In the genomic region with DNA sequence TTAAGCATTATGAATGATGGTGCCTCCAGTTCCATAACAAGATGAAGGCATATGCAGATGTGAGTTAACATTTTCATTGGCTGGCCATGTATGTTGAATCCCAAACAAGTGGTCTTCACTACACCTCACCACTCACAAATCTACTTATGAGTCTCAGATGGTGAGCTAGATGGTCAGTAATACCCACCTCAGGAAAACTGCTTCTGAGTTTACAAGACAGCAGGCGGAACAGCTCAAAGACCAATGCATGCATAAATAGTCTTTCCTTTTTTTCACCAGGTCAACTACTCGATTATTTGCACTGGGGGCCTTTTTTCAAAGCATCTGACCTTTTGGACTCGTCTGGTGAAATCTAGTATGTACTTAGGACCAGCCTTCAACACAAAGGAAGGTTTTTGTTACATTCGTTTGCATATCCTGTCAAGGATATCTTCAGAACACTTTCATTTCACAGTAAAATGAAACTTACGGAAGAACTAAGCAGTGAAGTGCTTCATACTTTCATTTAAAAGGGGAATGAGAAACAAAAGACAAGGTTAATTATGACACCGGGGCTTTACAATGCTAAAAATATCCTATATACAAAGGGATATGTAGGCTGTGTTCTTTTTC, we compare ENCODE assay signal across 10 cellular contexts. TPM values are rescaled to one million over a fixed set of nuclear protein-coding genes. Genes with fewer than 3 reads are reported as not detected.
DNase-seq lines count a peak whose midpoint lies in the region; ATAC-seq, FAIRE-seq and TF ChIP-seq lines count a peak whose summit lies in the region.
"Had no signal": no experiment of that assay in that cellular context is flagged by ENCODE, and none has a peak within 500 bp of the region (broad histone marks: within the 10 kb centered on the region; RNA-seq: fewer than 3 reads in every experiment).

No MANE protein-coding gene starts in this region.

- H3K27me3 ChIP-seq in GM12878 (replicated peaks in 1 of 2; ENCODE audit: control insufficient read depth in 2 of 2, insufficient read depth in 2 of 2, low read length in 1 of 2), result no peaks in the 10 kb centered on the region

- no peaks in the 10 kb centered on the region for H4K20me1 ChIP-seq in GM12878 (ENCODE audit: control insufficient read depth, insufficient read depth)

- peak; percentile 88 for ATAC-seq in HG03139 (IDR thresholded peaks at IDR 0.05; ENCODE audit: unreplicated experiment)
- ATAC-seq in GM12878, result peak; percentile 92

- H3K27ac ChIP-seq in GM12878 (ENCODE audit: control insufficient read depth, insufficient read depth), result peak overlapping the region; percentile 100

- H3K79me2 ChIP-seq in GM12878 (ENCODE audit: control insufficient read depth, insufficient read depth, low read length), result no peaks in the 10 kb centered on the region

- peak overlapping the region; percentile 95 for H3K4me2 ChIP-seq in GM12878 (ENCODE audit: control insufficient read depth, insufficient read depth)

- POLR2A ChIA-PET in GM12878 (lab: Charles Lee), result interaction anchor here (0.6 to 1.4 kb wide), 8 partner anchors 25 to 241 kb away, joined by 3 to 4 read pairs (median 3); no protein-coding TSS in a partner anchor

- H2AFZ ChIP-seq in GM12878 (ENCODE audit: control insufficient read depth, low read depth, low read length), result peak overlapping the region; percentile 69

- SMC1A ChIA-PET in GM12878 (lab: Charles Lee; ENCODE audit: uncharacterized antibody, unreplicated experiment), result interaction anchor here (0.7 to 4.8 kb wide), 9 partner anchors 22 to 50 kb away, joined by 3 to 45 read pairs (median 8); no protein-coding TSS in a partner anchor

- no TSS peak for BruUV-seq in GM12878 (replicated peaks; lab: Mats Ljungman, UMichigan)

- peaks cover 29% of the 10 kb centered on the region for H3K4me1 ChIP-seq in GM12878 (ENCODE audit: control insufficient read depth, insufficient read depth, low read length)

- intact Hi-C loops in GM12878 (cut with micrococcal nuclease; ENCODE audit: unreplicated experiment), result loop anchor here (1.0 to 5.0 kb wide), 5 partner anchors 23 to 249 kb away; no protein-coding TSS in a partner anchor

- H3K9ac ChIP-seq in GM12878 (ENCODE audit: control insufficient read depth, insufficient read depth, low read length), result peak overlapping the region; percentile 79

- no peak for TF ChIP-seq CTCF in GM20000 (IDR thresholded peaks at IDR 0.05; ENCODE audit: extremely low read depth, missing control alignments)
- no peak for TF ChIP-seq CTCF in GM12878 (IDR thresholded peaks at IDR 0.05 in 2 of 3, conservative IDR thresholded peaks at IDR 0.05 in 1 of 3; ENCODE audit: control insufficient read depth in 2 of 3, extremely low read depth in 1 of 3, insufficient read depth in 1 of 3, low read depth in 3 of 3, low read length in 3 of 3)

- RAD21 ChIA-PET in GM12878 (lab: Charles Lee; ENCODE audit: unreplicated experiment), result interaction anchor here (0.7 to 2.9 kb wide), 7 partner anchors 24 to 1087 kb away, joined by 3 to 15 read pairs (median 7); a partner anchor contains a TSS

- TF ChIP-seq RAD21 in GM12878 (IDR thresholded peaks at IDR 0.05; ENCODE audit: insufficient read depth, low read depth, low read length), result no peak

- peak overlapping the region; percentile 42; the same call in 1 of the 2 replicates for H3K4me3 ChIP-seq in GM12878

- FAIRE-seq in GM18507 (lab: Jason Lieb, UNC) (peak; percentile 97), GM12878 (lab: Jason Lieb, UNC) (peak; percentile 99)

- CTCF ChIA-PET in GM12878 (lab: Yijun Ruan, JAX), result interaction anchor here (0.9 to 1.9 kb wide), 9 partner anchors 13 to 103 kb away, joined by 3 to 18 read pairs (median 5); a partner anchor contains a TSS

- in situ Hi-C loops in GM12878 (cut with MboI), result no loop called here

- H3K9me3 ChIP-seq in GM12878 (replicated peaks; ENCODE audit: control insufficient read depth, insufficient read depth, low read length), result no peaks in the 10 kb centered on the region; the same call in 1 of the 3 replicates

- no peak for DNase-seq in GM18507 (ENCODE audit: extremely low spot score, insufficient read length, low read depth)
- DNase-seq in GM20000 (ENCODE audit: low spot score), result peak; percentile 19
- peak; percentile 85 for DNase-seq in GM12878 (ENCODE audit: low read depth, low spot score)
- DNase-seq in GF-D8 (lab: John Stamatoyannopoulos, UW), result no peak
- no peak for DNase-seq in amygdala (lab: John Stamatoyannopoulos, UW)
- DNase-seq in SKM-1 (lab: John Stamatoyannopoulos, UW; ENCODE audit: unreplicated experiment), result no peak
- DNase-seq in AG08395 (ENCODE audit: low spot score), result no peak

- under 1% methylated on average over 6 of the region's 6 CpGs for WGBS in GM12878 (ENCODE audit: insufficient coverage, insufficient replicate concordance, low lambda C conversion rate, missing lambda C conversion rate)

- H3K36me3 ChIP-seq in GM12878 (ENCODE audit: control insufficient read depth in 2 of 2, insufficient read depth in 2 of 2, low read length in 1 of 2), result no peaks in the 10 kb centered on the region

- peak in 1 of 2 experiments; percentile 57; a peak in 1 of 4 replicates for TF ChIP-seq EP300 in GM12878 (IDR thresholded peaks at IDR 0.05; ENCODE audit: borderline replicate concordance in 1 of 2, control insufficient read depth in 1 of 2, low read depth in 2 of 2, low read length in 2 of 2)

- no peak for TF ChIP-seq POLR2A in GM12878 (IDR thresholded peaks at IDR 0.05; ENCODE audit: low read depth, low read length)

TF ChIP-seq in GM12878, 131 proteins besides CTCF, POLR2A, EP300 and RAD21 (continues in another document):
- TF ChIP-seq ATF7 (IDR thresholded peaks at IDR 0.05; ENCODE audit: low read depth), result peak; percentile 44; the same call in 1 of the 2 replicates
- TF ChIP-seq, protein P1, sequence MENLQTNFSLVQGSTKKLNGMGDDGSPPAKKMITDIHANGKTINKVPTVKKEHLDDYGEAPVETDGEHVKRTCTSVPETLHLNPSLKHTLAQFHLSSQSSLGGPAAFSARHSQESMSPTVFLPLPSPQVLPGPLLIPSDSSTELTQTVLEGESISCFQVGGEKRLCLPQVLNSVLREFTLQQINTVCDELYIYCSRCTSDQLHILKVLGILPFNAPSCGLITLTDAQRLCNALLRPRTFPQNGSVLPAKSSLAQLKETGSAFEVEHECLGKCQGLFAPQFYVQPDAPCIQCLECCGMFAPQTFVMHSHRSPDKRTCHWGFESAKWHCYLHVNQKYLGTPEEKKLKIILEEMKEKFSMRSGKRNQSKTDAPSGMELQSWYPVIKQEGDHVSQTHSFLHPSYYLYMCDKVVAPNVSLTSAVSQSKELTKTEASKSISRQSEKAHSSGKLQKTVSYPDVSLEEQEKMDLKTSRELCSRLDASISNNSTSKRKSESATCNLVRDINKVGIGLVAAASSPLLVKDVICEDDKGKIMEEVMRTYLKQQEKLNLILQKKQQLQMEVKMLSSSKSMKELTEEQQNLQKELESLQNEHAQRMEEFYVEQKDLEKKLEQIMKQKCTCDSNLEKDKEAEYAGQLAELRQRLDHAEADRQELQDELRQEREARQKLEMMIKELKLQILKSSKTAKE (IDR thresholded peaks at IDR 0.05; ENCODE audit: low read depth, poor library complexity, severe bottlenecking), result peak; percentile 55
- peak; percentile 79; the same call in 1 of the 2 replicates for TF ChIP-seq NR2F1 (conservative IDR thresholded peaks at IDR 0.05)
- TF ChIP-seq MEF2A (IDR thresholded peaks at IDR 0.05; ENCODE audit: insufficient read depth, low read depth, low read length), result peak; percentile 79

RNA-seq across cellular contexts. Expression of a gene that starts 23.1 kb away (rescaled TPM):
- 43.4 and 46.5 TPM in 2 replicates for total RNA-seq in GM12878 (2013; cell fraction: nucleolus; rRNA removed)
- 19.5 and 24.9 TPM in 2 replicates for total RNA-seq in GM12878 (2014; rRNA removed)
- total RNA-seq in GM12878 (2014; rRNA removed; fragmentation: Illumina TruSeq; extraction: Trizol), result 33.5 and 36.5 TPM in 2 replicates
- total RNA-seq in GM12878 (2021), result 24.9 and 25.2 TPM in 2 replicates
- polyA plus RNA-seq in GM12878 (2011; ENCODE audit: low read depth), result 20.5 TPM
- polyA plus RNA-seq in GM12878 (2011; rRNA removed), result 44.4 and 58.0 TPM in 2 replicates
- 21.3 and 23.9 TPM in 2 replicates for polyA plus RNA-seq in GM12878 (2011; cell fraction: cytosol; rRNA removed)
- polyA plus RNA-seq in GM12878 (2011; cell fraction: nucleus; rRNA removed), result 10.5 and 11.8 TPM in 2 replicates
- 24.0 and 24.3 TPM in 2 replicates for polyA plus RNA-seq in GM12878 (2012)
- 39.1 and 57.1 TPM in 2 replicates for polyA plus RNA-seq in GM12878 (2014; fragmentation: Illumina TruSeq; extraction: Trizol)
- polyA plus RNA-seq in GM12878 (2014; fragmentation: Nextera tagmentation; extraction: Ambion mirVana), result 10 to 100 TPM; 12.0 to 13.1 TPM
- 18.0 and 21.9 TPM in 2 replicates for polyA plus RNA-seq in GM12878 (2014; rRNA removed)
- 10 to 100 TPM; 19.5 to 23.3 TPM for polyA plus RNA-seq in GM12878 (2016; fragmentation: Nextera tagmentation; extraction: Ambion mirVana)
- 51.2 and 62.5 TPM in 2 replicates for polyA minus RNA-seq in GM12878 (2011; rRNA and poly(A)+ RNA removed)
- polyA minus RNA-seq in GM12878 (2011; cell fraction: cytosol; rRNA and poly(A)+ RNA removed), result 17.2 and 26.0 TPM in 2 replicates
- polyA minus RNA-seq in GM12878 (2011; cell fraction: nucleus; rRNA and poly(A)+ RNA removed), result 18.1 and 28.4 TPM in 2 replicates
- total RNA-seq: epithelial cell of proximal tubule, NCI-H460 had no signal

RNA-seq across cellular contexts. Expression of a gene that starts 52.6 kb away (rescaled TPM):
- total RNA-seq in GM12878 (2013; cell fraction: nucleolus; rRNA removed), result 18.7 and 27.9 TPM in 2 replicates
- total RNA-seq in GM12878 (2014; rRNA removed) (53.4 and 58.0 TPM in 2 replicates), GM12878 (2014; rRNA removed; fragmentation: Illumina TruSeq; extraction: Trizol) (60.0 and 60.4 TPM in 2 replicates), GM12878 (2021) (72.6 and 74.4 TPM in 2 replicates)
- polyA plus RNA-seq in GM12878 (2011; ENCODE audit: low read depth), result 28.8 TPM
- polyA plus RNA-seq in GM12878 (2011; rRNA removed) (64.2 and 84.0 TPM in 2 replicates), GM12878 (2014; fragmentation: Illumina TruSeq; extraction: Trizol) (50.9 and 60.6 TPM in 2 replicates), GM12878 (2014; fragmentation: Nextera tagmentation; extraction: Ambion mirVana) (10 to 100 TPM; 44.1 to 56.3 TPM), GM12878 (2014; rRNA removed) (40.2 and 46.7 TPM in 2 replicates), GM12878 (2016; fragmentation: Nextera tagmentation; extraction: Ambion mirVana) (100 to 1,000 TPM in 1 of 2 experiments, 10 to 100 TPM in 1; 94.3 to 102 TPM)
- polyA plus RNA-seq in GM12878 (2011; cell fraction: cytosol; rRNA removed), result 55.2 and 56.6 TPM in 2 replicates
- polyA plus RNA-seq in GM12878 (2011; cell fraction: nucleus; rRNA removed), result 35.6 and 51.5 TPM in 2 replicates
- polyA plus RNA-seq in GM12878 (2012), result 37.3 and 46.0 TPM in 2 replicates
- polyA minus RNA-seq in GM12878 (2011; rRNA and poly(A)+ RNA removed), result 137 and 156 TPM in 2 replicates
- polyA minus RNA-seq in GM12878 (2011; cell fraction: cytosol; rRNA and poly(A)+ RNA removed), result 65.2 and 69.4 TPM in 2 replicates
- 15.5 and 31.8 TPM in 2 replicates for polyA minus RNA-seq in GM12878 (2011; cell fraction: nucleus; rRNA and poly(A)+ RNA removed)

Comparison
In these comparisons a context has a peak if more than half of its experiments do, and no peak if none do; other contexts are left out.
1. DNase-seq: peak in GM20000 (single experiment) and GM12878 (single experiment); none in GM18507 (single experiment), GF-D8 (single experiment), amygdala (0 of 56), SKM-1 (single experiment) and AG08395 (single experiment).